8 cellular contexts compared by ENCODE assay signal in the genomic region with DNA sequence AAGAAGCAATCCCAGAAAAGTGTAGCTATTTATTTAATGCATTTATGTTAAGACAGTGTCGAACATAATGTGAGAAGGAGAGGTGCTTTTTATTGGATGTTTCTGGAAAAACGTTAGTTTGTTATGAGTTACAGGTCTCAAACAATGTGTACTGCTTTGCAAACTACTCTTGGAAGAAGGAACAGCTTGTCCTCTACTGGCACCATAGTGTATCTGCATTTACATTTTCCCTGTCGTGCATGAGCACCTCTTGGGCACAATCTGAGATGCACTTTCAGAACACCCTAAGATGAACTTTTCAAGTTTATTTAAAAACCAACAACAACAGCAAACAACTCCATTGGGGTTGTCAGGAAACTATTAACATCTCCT. TPM values are rescaled to one million over a fixed set of nuclear protein-coding genes. Genes with fewer than 3 reads are reported as not detected.
DNase-seq lines count a peak whose midpoint lies in the region; ATAC-seq and TF ChIP-seq lines count a peak whose summit lies in the region.

No MANE protein-coding gene starts in this region.

- H3K9me3 ChIP-seq in endodermal cell (ENCODE audit: control insufficient read depth, low read length): peaks cover 5% of the 10 kb centered on the region

- no peak for ATAC-seq in GM18870 (IDR thresholded peaks at IDR 0.05; ENCODE audit: unreplicated experiment)

- no peak overlapping the region for H3K27ac ChIP-seq in endodermal cell (ENCODE audit: low read depth, low read length)

- H3K36me3 ChIP-seq in endodermal cell (ENCODE audit: control insufficient read depth, insufficient read depth, low read length): peaks cover 73% of the 10 kb centered on the region

- H3K27me3 ChIP-seq in endodermal cell (ENCODE audit: control insufficient read depth, insufficient read depth, low read length, poor library complexity, severe bottlenecking): no peaks in the 10 kb centered on the region

- DNase-seq in GM10248 (ENCODE audit: extremely low spot score) (no peak), MV-4-11 (lab: John Stamatoyannopoulos, UW) (peak; percentile 61), endodermal cell (no peak), progenitor cell of endocrine pancreas (ENCODE audit: low spot score, unreplicated experiment) (no peak), NCI-H1105 treated with DMSO at 0.1 percent for 48 hours (lab: John Stamatoyannopoulos, UW) (no peak), NCI-H226 (no peak)
- DNase-seq in activated CD4-positive, alpha-beta memory T cell treated with anti-CD3 and anti-CD28 coated beads, Interleukin-2, amount 10 ng/mL, durations not matched to agents 7 days and 5 days: no peak

- H3K27me3 Mint-ChIP-seq in endodermal cell (ENCODE audit: insufficient read depth): no peaks in the 10 kb centered on the region
- no peaks in the 10 kb centered on the region for H3K27me3 Mint-ChIP-seq in progenitor cell of endocrine pancreas
- H3K27me3 Mint-ChIP-seq in activated CD4-positive, alpha-beta memory T cell treated with anti-CD3 and anti-CD28 coated beads, Interleukin-2, amount 10 ng/mL, durations not matched to agents 7 days and 5 days: no peaks in the 10 kb centered on the region

- H3K9ac ChIP-seq in endodermal cell (ENCODE audit: extremely low read depth, low read length, poor library complexity, severe bottlenecking): no peak overlapping the region

- CTCF ChIA-PET in GM10248 (lab: Yijun Ruan, JAX): interaction anchor here (1.0 to 5.3 kb wide), 8 partner anchors 9 to 306 kb away, joined by 3 to 40 read pairs (median 4); partner anchors contain the start of gene METTL21A
- CTCF ChIA-PET in activated CD4-positive, alpha-beta memory T cell treated with anti-CD3 and anti-CD28 coated beads, Interleukin-2, amount 10 ng/mL, durations not matched to agents 7 days and 5 days (lab: Charles Lee): interaction anchor here (0.9 to 1.5 kb wide), 3 partner anchors 8 to 109 kb away, joined by 3 to 5 read pairs (median 4); partner anchors contain the start of gene METTL21A

- H3K4me3 ChIP-seq in endodermal cell (ENCODE audit: low read length): no peak overlapping the region

- H3K4me3 Mint-ChIP-seq in endodermal cell (no peak overlapping the region), progenitor cell of endocrine pancreas (ENCODE audit: low read depth) (no peak overlapping the region)
- H3K4me3 Mint-ChIP-seq in activated CD4-positive, alpha-beta memory T cell treated with anti-CD3 and anti-CD28 coated beads, Interleukin-2, amount 10 ng/mL, durations not matched to agents 7 days and 5 days: no peak overlapping the region

- H3K9me3 Mint-ChIP-seq in endodermal cell: no peaks in the 10 kb centered on the region
- H3K9me3 Mint-ChIP-seq in progenitor cell of endocrine pancreas (ENCODE audit: low read depth): no peaks in the 10 kb centered on the region
- no peaks in the 10 kb centered on the region for H3K9me3 Mint-ChIP-seq in activated CD4-positive, alpha-beta memory T cell treated with anti-CD3 and anti-CD28 coated beads, Interleukin-2, amount 10 ng/mL, durations not matched to agents 7 days and 5 days

- H3K27ac Mint-ChIP-seq in endodermal cell (no peak overlapping the region), progenitor cell of endocrine pancreas (no peak overlapping the region)
- no peak overlapping the region for H3K27ac Mint-ChIP-seq in activated CD4-positive, alpha-beta memory T cell treated with anti-CD3 and anti-CD28 coated beads, Interleukin-2, amount 10 ng/mL, durations not matched to agents 7 days and 5 days

- H3K4me1 ChIP-seq in endodermal cell (ENCODE audit: control insufficient read depth, insufficient read depth, low read length): no peaks in the 10 kb centered on the region

- H3K4me1 Mint-ChIP-seq in endodermal cell (peaks cover 1% of the 10 kb centered on the region), progenitor cell of endocrine pancreas (ENCODE audit: low read depth) (peaks cover 1% of the 10 kb centered on the region)
- peaks cover 5% of the 10 kb centered on the region for H3K4me1 Mint-ChIP-seq in activated CD4-positive, alpha-beta memory T cell treated with anti-CD3 and anti-CD28 coated beads, Interleukin-2, amount 10 ng/mL, durations not matched to agents 7 days and 5 days

- peaks cover 32% of the 10 kb centered on the region for H3K36me3 Mint-ChIP-seq in endodermal cell (ENCODE audit: low read depth)
- H3K36me3 Mint-ChIP-seq in progenitor cell of endocrine pancreas (ENCODE audit: insufficient read depth): peaks cover 8% of the 10 kb centered on the region
- peaks cover 4% of the 10 kb centered on the region for H3K36me3 Mint-ChIP-seq in activated CD4-positive, alpha-beta memory T cell treated with anti-CD3 and anti-CD28 coated beads, Interleukin-2, amount 10 ng/mL, durations not matched to agents 7 days and 5 days (ENCODE audit: low read depth)

- TF ChIP-seq CTCF in GM10248 (IDR thresholded peaks at IDR 0.05; ENCODE audit: control extremely low read depth, extremely low read depth, low read depth, missing control alignments): peak; percentile 17
- TF ChIP-seq CTCF in endodermal cell (conservative IDR thresholded peaks at IDR 0.05): peak; percentile 43
- TF ChIP-seq CTCF in progenitor cell of endocrine pancreas (IDR thresholded peaks at IDR 0.05; ENCODE audit: unreplicated experiment): peak; percentile 42

- POLR2A ChIA-PET in GM10248 (lab: Yijun Ruan, JAX): interaction anchor here (1.0 kb wide), 1 partner anchor 23 kb away, joined by 3 read pairs; the partner anchor contains the start of gene CCNYL1
- POLR2A ChIA-PET in activated CD4-positive, alpha-beta memory T cell treated with anti-CD3 and anti-CD28 coated beads, Interleukin-2, amount 10 ng/mL, durations not matched to agents 7 days and 5 days (lab: Charles Lee): no interaction called here

- 72 to 79% methylated on average over 3 of the region's 3 CpGs for WGBS in endodermal cell (ENCODE audit: insufficient coverage in 1 of 2, insufficient read length in 1 of 2), 2 experiments

RNA-seq across cellular contexts. Expression of gene CCNYL1, which starts 22.8 kb away (rescaled TPM):
- total RNA-seq in endodermal cell: 10 to 100 TPM; 19.8 to 22.4 TPM
- polyA plus RNA-seq in endodermal cell (2013, experiment 1 of 2): 26.6 TPM
- polyA plus RNA-seq in endodermal cell (2013, experiment 2 of 2): 31.3 TPM
- total RNA-seq in progenitor cell of endocrine pancreas: 18.8 and 25.4 TPM in 2 replicates
- 1 to 10 TPM; 6.1 TPM for total RNA-seq in activated CD4-positive, alpha-beta memory T cell treated with anti-CD3 and anti-CD28 coated beads, Interleukin-2, amount 10 ng/mL, durations not matched to agents 7 days and 5 days

RNA-seq across cellular contexts. Expression of gene FZD5, which starts 35.5 kb away (rescaled TPM):
- total RNA-seq in endodermal cell (1,000 to 10,000 TPM; 1,055 to 1,188 TPM), progenitor cell of endocrine pancreas (238 and 247 TPM in 2 replicates)
- 95.5 TPM for polyA plus RNA-seq in endodermal cell (2013, experiment 1 of 2)
- polyA plus RNA-seq in endodermal cell (2013, experiment 2 of 2): 122 TPM
- under 1 TPM; 0.40 to 0.55 TPM for total RNA-seq in activated CD4-positive, alpha-beta memory T cell treated with anti-CD3 and anti-CD28 coated beads, Interleukin-2, amount 10 ng/mL, durations not matched to agents 7 days and 5 days

Comparison
In these comparisons a context has a peak if more than half of its experiments do, and no peak if none do; other contexts are left out.
1. RNA of gene FZD5, which starts 35.5 kb away (total RNA-seq): 1,055 to 1,188 TPM in endodermal cell and 238 to 247 TPM in progenitor cell of endocrine pancreas; 0.40 to 0.55 TPM in activated CD4-positive, alpha-beta memory T cell treated with anti-CD3 and anti-CD28 coated beads, Interleukin-2, amount 10 ng/mL, durations not matched to agents 7 days and 5 days; every median in the first group is over 100 times any median in the second.
2. Peak in every context shown above with its lines, with median percentiles within 50 percentile points of each other: CTCF ChIP-seq.